Comparison of ENCODE assay signal across 11 cellular contexts in genomic region chr11:32792111-32792947, GRCh38. TPM values are rescaled to one million over a fixed set of nuclear protein-coding genes. Genes with fewer than 3 reads are reported as not detected.
A peak's percentile ranks its signal among the peaks of the same experiment; 100 is the strongest.
DNase-seq lines count a peak whose midpoint lies in the region; ATAC-seq and TF ChIP-seq lines count a peak whose summit lies in the region.
"Had no signal": no experiment of that assay in that cellular context is flagged by ENCODE, and none has a peak within 500 bp of the region (broad histone marks: within the 10 kb centered on the region; RNA-seq: fewer than 3 reads in every experiment).

No MANE protein-coding gene starts in this region.

- ATAC-seq in GM21825 (IDR thresholded peaks at IDR 0.05; ENCODE audit: unreplicated experiment) = peak; percentile 23

- no peak overlapping the region for H3K27ac ChIP-seq in BLaER1
- no peak overlapping the region for H3K27ac ChIP-seq in MM.1S (ENCODE audit: low read length)

- H3K4me3 ChIP-seq in BLaER1 (no peak overlapping the region), MM.1S (ENCODE audit: low read length) (peak overlapping the region; percentile 48; the same call in 1 of the 2 replicates)

- H3K36me3 ChIP-seq in BLaER1 (no peaks in the 10 kb centered on the region), MM.1S (replicated peaks; ENCODE audit: insufficient read depth, low read length) (no peaks in the 10 kb centered on the region)

- H3K27me3 Mint-ChIP-seq in immature natural killer cell (ENCODE audit: low read depth in 3 of 3) (peaks cover 0 to 2% (median 2%) of the 10 kb centered on the region in 3 donors), mesothelial cell of epicardium (ENCODE audit: low read depth) (peaks cover 7% of the 10 kb centered on the region)

- no peaks in the 10 kb centered on the region for H3K27me3 ChIP-seq in BLaER1
- no peaks in the 10 kb centered on the region for H3K27me3 ChIP-seq in MM.1S (replicated peaks; ENCODE audit: insufficient read depth, low read length)

- H3K79me2 ChIP-seq in MM.1S (ENCODE audit: low read length) = no peaks in the 10 kb centered on the region

- H3K27ac Mint-ChIP-seq in immature natural killer cell (no peak overlapping the region), mesothelial cell of epicardium (no peak overlapping the region)
- H3K27ac Mint-ChIP-seq: activated naive CD8-positive, alpha-beta T cell had no signal

- no peaks in the 10 kb centered on the region for H3K9me3 ChIP-seq in BLaER1
- no peaks in the 10 kb centered on the region for H3K9me3 ChIP-seq in MM.1S (replicated peaks; ENCODE audit: insufficient read depth, low read length)

- no peak overlapping the region for H3K9ac ChIP-seq in BLaER1
- H3K9ac ChIP-seq in MM.1S (ENCODE audit: low read length) = no peak overlapping the region

- H3K4me3 Mint-ChIP-seq in immature natural killer cell (peak overlapping the region in 3 of 5 donors; percentile 57 to 74 (median 70)), mesothelial cell of epicardium (no peak overlapping the region)

- no peak for TF ChIP-seq CTCF in MM.1S (IDR thresholded peaks at IDR 0.05; ENCODE audit: low read length)
- no peak for TF ChIP-seq CTCF in GM10266 (IDR thresholded peaks at IDR 0.05; ENCODE audit: control insufficient read depth, insufficient read depth, low read depth, missing control alignments)
- TF ChIP-seq CTCF in mesothelial cell of epicardium (IDR thresholded peaks at IDR 0.05; ENCODE audit: unreplicated experiment) = no peak

- DNase-seq in MM.1S (no peak), immature natural killer cell (no peak), GM10266 (ENCODE audit: extremely low spot score) (no peak), mesothelial cell of epicardium (ENCODE audit: low spot score in 2 of 2, unreplicated experiment in 2 of 2) (no peak), nucleus accumbens (lab: John Stamatoyannopoulos, UW) (no peak), EL (no peak)
- DNase-seq: foreskin melanocyte, NCI-H524 treated with DMSO at 0.1 percent for 48 hours had no signal

- no peaks in the 10 kb centered on the region for H3K36me3 Mint-ChIP-seq in immature natural killer cell
- H3K36me3 Mint-ChIP-seq in mesothelial cell of epicardium = no peaks in the 10 kb centered on the region
- H3K36me3 Mint-ChIP-seq: activated naive CD8-positive, alpha-beta T cell had no signal

- peak overlapping the region; percentile 63; the same call in 1 of the 2 replicates for H2AFZ ChIP-seq in MM.1S (ENCODE audit: low read length)

- no peaks in the 10 kb centered on the region for H3K9me3 Mint-ChIP-seq in immature natural killer cell
- peaks cover 3% of the 10 kb centered on the region for H3K9me3 Mint-ChIP-seq in mesothelial cell of epicardium

- H3F3A ChIP-seq in MM.1S (ENCODE audit: insufficient read depth, low read length) = no peaks in the 10 kb centered on the region

- H3K9me2 ChIP-seq in MM.1S (replicated peaks; ENCODE audit: insufficient read depth, low read length) = no peaks in the 10 kb centered on the region

- H3K4me1 ChIP-seq in BLaER1 (no peaks in the 10 kb centered on the region), MM.1S (ENCODE audit: low read length) (no peaks in the 10 kb centered on the region)

- H4K20me1 ChIP-seq in BLaER1 (no peaks in the 10 kb centered on the region), MM.1S (ENCODE audit: insufficient read depth, low read length) (no peaks in the 10 kb centered on the region)

- H3K4me2 ChIP-seq in BLaER1 = peak overlapping the region; percentile 47; the same call in 1 of the 2 replicates
- H3K4me2 ChIP-seq in MM.1S (ENCODE audit: low read depth, low read length) = peak overlapping the region; percentile 73; the same call in 1 of the 2 replicates

- H3K4me1 Mint-ChIP-seq in immature natural killer cell (peaks cover 3 to 8% of the 10 kb centered on the region in 2 donors), mesothelial cell of epicardium (peaks cover 26% of the 10 kb centered on the region)

RNA-seq across cellular contexts. Expression of gene CCDC73, which starts 2.1 kb away (rescaled TPM):
- not detected for polyA plus RNA-seq in immature natural killer cell
- total RNA-seq in mesothelial cell of epicardium = 0.27 to 0.68 TPM (median 0.44 TPM) in 3 replicates

RNA-seq across cellular contexts. Expression of gene PRRG4, which starts 37.4 kb away (rescaled TPM):
- polyA plus RNA-seq in immature natural killer cell = not detected
- 4.3 to 4.7 TPM (median 4.5 TPM) in 3 replicates for total RNA-seq in mesothelial cell of epicardium
